ENCODE assay signal across 13 cellular contexts in the genomic region with DNA sequence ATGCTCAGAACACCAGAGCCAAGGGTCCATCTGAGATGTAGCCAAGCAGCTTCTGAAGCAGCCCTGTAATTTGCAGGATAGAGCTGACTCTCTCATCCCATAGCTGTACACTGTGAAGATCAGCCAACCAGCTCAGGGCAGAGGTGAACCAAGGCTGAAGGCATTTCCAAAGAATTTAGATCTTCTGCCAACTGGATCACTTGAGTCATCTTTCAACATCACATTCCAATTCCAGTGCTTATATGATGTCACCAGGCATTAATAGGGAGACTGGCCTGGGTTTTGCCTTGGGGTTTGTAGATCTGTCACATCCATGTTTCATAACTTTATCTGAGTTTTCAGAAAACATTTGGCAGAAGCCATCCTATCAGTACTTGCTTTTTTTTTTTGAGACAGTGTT.
DNase-seq lines count a peak whose midpoint lies in the region; ATAC-seq and TF ChIP-seq lines count a peak whose summit lies in the region.
"Had no signal": no experiment of that assay in that cellular context is flagged by ENCODE, and none has a peak within 500 bp of the region (broad histone marks: within the 10 kb centered on the region; RNA-seq: fewer than 3 reads in every experiment).

No MANE protein-coding gene starts in this region.

- H3K27ac ChIP-seq in PC-9 (no peak overlapping the region), esophagus muscularis mucosa (replicated peaks in 1 of 4) (peak overlapping the region; percentile 3 to 63 (median 53))

- no peaks in the 10 kb centered on the region for H4K20me1 ChIP-seq in PC-9 (ENCODE audit: insufficient read depth)

- H3K4me2 ChIP-seq in PC-9, result no peak overlapping the region

- BruUV-seq in PC-9 (replicated peaks; lab: Mats Ljungman, UMichigan), result no TSS peak

- TF ChIP-seq CTCF in AG10803 (conservative IDR thresholded peaks at IDR 0.05; ENCODE audit: low read length), result no peak
- no peak for TF ChIP-seq CTCF in PC-9 (conservative IDR thresholded peaks at IDR 0.05)
- no peak for TF ChIP-seq CTCF in esophagus muscularis mucosa (IDR thresholded peaks at IDR 0.05)

- no peak for ATAC-seq in GM19023 (IDR thresholded peaks at IDR 0.05; ENCODE audit: unreplicated experiment)
- no peak for ATAC-seq in HG02885 (IDR thresholded peaks at IDR 0.05; ENCODE audit: poor library complexity, unreplicated experiment)

- H3F3A ChIP-seq in PC-9 (ENCODE audit: insufficient read depth, low read depth), result peaks cover 4% of the 10 kb centered on the region; the same call in 1 of the 2 replicates

- POLR2A ChIA-PET in PC-9 (lab: Charles Lee; ENCODE audit: unreplicated experiment), result no interaction called here

- peaks cover 2% of the 10 kb centered on the region; the same call in 1 of the 2 replicates for H3K9me3 ChIP-seq in PC-9 (ENCODE audit: insufficient read depth, low read depth)
- H3K9me3 ChIP-seq in esophagus muscularis mucosa, result no peaks in the 10 kb centered on the region
- H3K9me3 ChIP-seq: Caco-2 had no signal

- CTCF ChIA-PET in PC-9 (lab: Charles Lee), result no interaction called here

- no peaks in the 10 kb centered on the region for H3K4me1 ChIP-seq in PC-9 (replicated peaks; ENCODE audit: insufficient read depth)
- peaks cover 7 to 14% (median 13%) of the 10 kb centered on the region in 4 donors for H3K4me1 ChIP-seq in esophagus muscularis mucosa
- H3K4me1 ChIP-seq: Caco-2 had no signal

- H3K4me3 ChIP-seq in AG10803 (ENCODE audit: low read length) (no peak overlapping the region), PC-9 (no peak overlapping the region), esophagus muscularis mucosa (no peak overlapping the region)

- no peak for TF ChIP-seq POLR2A in esophagus muscularis mucosa (IDR thresholded peaks at IDR 0.05; ENCODE audit: low read depth)

- no peak for TF ChIP-seq EP300 in esophagus muscularis mucosa (IDR thresholded peaks at IDR 0.05)

- H3K36me3 ChIP-seq in PC-9 (ENCODE audit: low read depth), result no peaks in the 10 kb centered on the region
- H3K36me3 ChIP-seq in esophagus muscularis mucosa, result no peaks in the 10 kb centered on the region

- intact Hi-C loops in PC-9 (cut with micrococcal nuclease; ENCODE audit: unreplicated experiment) (no loop called here), esophagus muscularis mucosa (cut with DNase I) (loop anchor here (5.0 kb wide), 1 partner anchor 76 kb away; no protein-coding TSS in a partner anchor)

- H2AFZ ChIP-seq in PC-9, result no peak overlapping the region

- DNase-seq in AG10803 (ENCODE audit: low read depth) (peak; percentile 95), PC-9 (peak; percentile 6 to 83), esophagus muscularis mucosa (ENCODE audit: extremely low spot score) (no peak), mucosa of gallbladder (ENCODE audit: low spot score) (peak; percentile 54), NCI-H1436 (lab: John Stamatoyannopoulos, UW) (no peak)
- DNase-seq in activated naive CD4-positive, alpha-beta T cell (lab: John Stamatoyannopoulos, UW), result no peak
- DNase-seq: Caco-2; H9; NCI-H446 treated with DMSO at 0.1 percent for 48 hours; stimulated activated CD4-positive, alpha-beta T cell treated with anti-CD3 and anti-CD28 coated beads, Interleukin-12 subunit alpha, Interleukin-12 subunit beta, amount 100 ng/mL, for 4 hours; T-helper 9 cell had no signal

- no peaks in the 10 kb centered on the region for H3K79me2 ChIP-seq in PC-9 (ENCODE audit: low read depth)

- no peaks in the 10 kb centered on the region for H3K9me2 ChIP-seq in PC-9 (ENCODE audit: insufficient read depth)

- H3K27me3 ChIP-seq in PC-9 (ENCODE audit: insufficient read depth, low read depth), result no peaks in the 10 kb centered on the region
- H3K27me3 ChIP-seq in esophagus muscularis mucosa, result no peaks in the 10 kb centered on the region

Comparison
In these comparisons a context has a peak if more than half of its experiments do, and no peak if none do; other contexts are left out.
1. DNase-seq: peak in AG10803 (single experiment), PC-9 (2 of 2) and mucosa of gallbladder (single experiment); none in esophagus muscularis mucosa (single experiment), NCI-H1436 (single experiment) and activated naive CD4-positive, alpha-beta T cell (0 of 4).